In genomic region chr18:903703-904102, GRCh38 we compare ENCODE assay signal across 9 cellular contexts. TPM values are rescaled to one million over a fixed set of nuclear protein-coding genes. Genes with fewer than 3 reads are reported as not detected.
A peak's percentile ranks its signal among the peaks of the same experiment; 100 is the strongest.
DNase-seq lines count a peak whose midpoint lies in the region; ATAC-seq, FAIRE-seq and TF ChIP-seq lines count a peak whose summit lies in the region.
"Had no signal": no experiment of that assay in that cellular context is flagged by ENCODE, and none has a peak within 500 bp of the region (broad histone marks: within the 10 kb centered on the region; RNA-seq: fewer than 3 reads in every experiment).

No MANE protein-coding gene starts in this region.

- peaks cover 0 to 7% (median 3%) of the 10 kb centered on the region in 3 donors for H3K9me3 Mint-ChIP-seq in T-cell

- no peak overlapping the region for H3K9ac ChIP-seq in endothelial cell of umbilical vein (replicated peaks; ENCODE audit: extremely low read depth, insufficient read depth, low read length)

- no peaks in the 10 kb centered on the region for H3K9me1 ChIP-seq in endothelial cell of umbilical vein (replicated peaks; ENCODE audit: control insufficient read depth, extremely low read depth, insufficient read depth, low read length)

- POLR2A ChIA-PET in T-cell (lab: Charles Lee) = no interaction called here
- POLR2A ChIA-PET in endothelial cell of umbilical vein (lab: Charles Lee) = no interaction called here

- no peaks in the 10 kb centered on the region for H3K36me3 ChIP-seq in endothelial cell of umbilical vein (ENCODE audit: control insufficient read depth in 2 of 2, extremely low read depth in 1 of 2, insufficient read depth in 2 of 2, low read length in 2 of 2)

- no peak overlapping the region for H3K27ac ChIP-seq in endothelial cell of umbilical vein (ENCODE audit: insufficient read depth, low read depth, low read length)
- H3K27ac ChIP-seq: C4-2B had no signal

- peaks cover 7% of the 10 kb centered on the region for H3K4me1 ChIP-seq in endothelial cell of umbilical vein (ENCODE audit: control insufficient read depth, extremely low read depth, insufficient read depth, low read length)

- no peak for TF ChIP-seq CTCF in endothelial cell of umbilical vein (IDR thresholded peaks at IDR 0.05; ENCODE audit: extremely low read depth in 1 of 2, insufficient read depth in 1 of 2, low read depth in 1 of 2, low read length in 2 of 2)

- H4K20me1 ChIP-seq in endothelial cell of umbilical vein (replicated peaks; ENCODE audit: control insufficient read depth, extremely low read depth, insufficient read depth, low read length) = no peaks in the 10 kb centered on the region

- BruUV-seq in endothelial cell of umbilical vein (replicated peaks; lab: Mats Ljungman, UMichigan) = no TSS peak

- H3K27ac Mint-ChIP-seq in T-cell = no peak overlapping the region

- ATAC-seq in T-cell (replicated peaks in 1 of 4) (no peak), GM18870 (IDR thresholded peaks at IDR 0.05; ENCODE audit: unreplicated experiment) (no peak), GM18907 (IDR thresholded peaks at IDR 0.05; ENCODE audit: unreplicated experiment) (no peak), GM18520 (IDR thresholded peaks at IDR 0.05; ENCODE audit: unreplicated experiment) (no peak)

- peaks cover 51 to 72% of the 10 kb centered on the region in 2 experiments for H3K27me3 ChIP-seq in endothelial cell of umbilical vein (ENCODE audit: control insufficient read depth in 2 of 2, insufficient read depth in 2 of 2, low read length in 2 of 2)

- H3K4me1 Mint-ChIP-seq in T-cell = peaks cover 17 to 24% (median 19%) of the 10 kb centered on the region in 3 donors

- no peak for TF ChIP-seq POLR2A in endothelial cell of umbilical vein (IDR thresholded peaks at IDR 0.05; ENCODE audit: low read depth, low read length)

- no peak overlapping the region for H2AFZ ChIP-seq in endothelial cell of umbilical vein (ENCODE audit: low read depth, low read length)

- peaks cover 65 to 74% of the 10 kb centered on the region in 2 donors for H3K27me3 Mint-ChIP-seq in T-cell

- FAIRE-seq in endothelial cell of umbilical vein (lab: Jason Lieb, UNC) = peak; percentile 60

- H3K9me3 ChIP-seq in endothelial cell of umbilical vein (replicated peaks; ENCODE audit: control insufficient read depth, insufficient read depth, low read length) = no peaks in the 10 kb centered on the region

- H3K4me3 ChIP-seq in endothelial cell of umbilical vein (replicated peaks in 1 of 3; ENCODE audit: insufficient read depth in 1 of 3, low read depth in 1 of 3, low read length in 3 of 3) = no peak overlapping the region

- H3K79me2 ChIP-seq in endothelial cell of umbilical vein (ENCODE audit: control insufficient read depth, insufficient read depth, low read length) = no peaks in the 10 kb centered on the region

- dilution Hi-C loops in endothelial cell of umbilical vein (cut with MboI; ENCODE audit: extremely low pct_ligation_motif_present, low sequenced_read_pairs) = no loop called here

- CTCF ChIA-PET in T-cell (lab: Charles Lee) = no interaction called here
- CTCF ChIA-PET in endothelial cell of umbilical vein (lab: Charles Lee) = interaction anchor here (1.2 to 2.5 kb wide), 6 partner anchors 10 to 1644 kb away, joined by 3 to 19 read pairs (median 4); no protein-coding TSS in a partner anchor

- intact Hi-C loops in endothelial cell of umbilical vein (cut with micrococcal nuclease) (loop anchor here (5.0 kb wide), 1 partner anchor 59 kb away; no protein-coding TSS in a partner anchor), posterior vena cava (cut with DNase I) (no loop called here)

- no peaks in the 10 kb centered on the region for H3K36me3 Mint-ChIP-seq in T-cell

- H3K4me2 ChIP-seq in endothelial cell of umbilical vein (ENCODE audit: insufficient read depth, low read length) = no peak overlapping the region

- H3K4me3 Mint-ChIP-seq in T-cell = no peak overlapping the region

- peak; percentile 22 for DNase-seq in activated naive CD4-positive, alpha-beta T cell treated with Interleukin-2 at 50 U/mL for 16 hours
- no peak for DNase-seq in activated naive CD4-positive, alpha-beta T cell (lab: John Stamatoyannopoulos, UW)
- DNase-seq in T-cell (peak in 18 of 34 experiments; percentile 5 to 38 (median 22)), endothelial cell of umbilical vein (ENCODE audit: low read depth, low spot score) (peak; percentile 42), posterior vena cava (ENCODE audit: low spot score) (peak; percentile 87)

TF ChIP-seq in endothelial cell of umbilical vein, 7 proteins besides CTCF, POLR2A, EP300 and RAD21:
- TF ChIP-seq MYC (IDR thresholded peaks at IDR 0.05; ENCODE audit: low read depth, low read length) = no peak
TF ChIP-seq in endothelial cell of umbilical vein: peak in this region for 0.

RNA-seq across cellular contexts. Expression of gene ADCYAP1, which starts 1.0 kb away (rescaled TPM):
- total RNA-seq in T-cell (not detected), endothelial cell of umbilical vein (not detected in 2 replicates), posterior vena cava (1 to 10 TPM in 1 of 2 donors, under 1 TPM in 1; 0.60 to 2.1 TPM)
- not detected in 2 replicates for polyA plus RNA-seq in endothelial cell of umbilical vein
- not detected in 2 replicates for polyA plus RNA-seq in endothelial cell of umbilical vein (2011; cell fraction: cytosol; rRNA removed)
- polyA plus RNA-seq in endothelial cell of umbilical vein (2011; cell fraction: nucleus; rRNA removed) = not detected in 2 replicates
- not detected in 2 replicates for polyA plus RNA-seq in endothelial cell of umbilical vein (2012)
- not detected in 2 replicates for polyA minus RNA-seq in endothelial cell of umbilical vein
- polyA minus RNA-seq in endothelial cell of umbilical vein (2011; cell fraction: cytosol; rRNA and poly(A)+ RNA removed) = not detected
- polyA minus RNA-seq in endothelial cell of umbilical vein (2011; cell fraction: nucleus; rRNA and poly(A)+ RNA removed) = not detected in 2 replicates

Comparison
In these comparisons a context has a peak if more than half of its experiments do, and no peak if none do; other contexts are left out.
1. DNase-seq: peak in activated naive CD4-positive, alpha-beta T cell treated with Interleukin-2 at 50 U/mL for 16 hours (single experiment), T-cell (18 of 34), endothelial cell of umbilical vein (single experiment) and posterior vena cava (single experiment); none in activated naive CD4-positive, alpha-beta T cell (0 of 4).